1 cellular context compared by ENCODE assay signal in the genomic region with DNA sequence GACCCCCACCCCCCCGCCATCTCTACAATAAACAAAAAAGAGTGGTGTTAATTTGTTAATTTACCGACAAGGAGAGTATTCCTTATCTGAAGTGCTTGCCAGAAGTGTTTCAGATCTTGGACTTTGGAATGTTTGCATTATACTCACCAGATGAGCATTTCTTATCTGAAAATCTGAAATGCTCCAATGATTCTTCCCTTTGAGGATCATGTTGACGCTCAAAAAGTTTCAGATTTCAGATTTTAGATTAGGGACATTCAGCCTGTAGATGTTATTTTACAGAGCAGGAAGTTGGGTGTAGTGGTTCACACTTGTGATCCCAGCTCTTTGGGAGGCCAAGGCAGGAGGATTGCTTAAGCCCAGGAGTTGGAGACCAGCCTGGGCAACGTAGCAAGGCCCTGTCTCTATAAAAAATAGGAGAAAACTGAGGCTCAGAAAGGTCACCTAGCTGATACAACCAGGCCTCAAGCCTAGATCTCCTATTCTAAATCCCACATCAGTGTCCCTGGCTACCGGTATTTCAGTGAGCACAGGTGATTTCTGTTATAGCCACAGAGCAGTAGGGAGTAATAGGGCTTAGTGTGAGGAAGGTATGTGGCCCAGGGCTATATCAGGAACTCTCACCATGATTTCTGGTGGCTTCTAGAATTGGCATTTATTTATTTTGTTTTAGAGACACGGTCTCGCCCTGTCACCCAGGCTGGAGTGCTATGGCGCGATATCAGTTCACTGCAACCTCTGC.
TF ChIP-seq lines count a peak whose summit lies in the region.

No MANE protein-coding gene starts in this region.

TF ChIP-seq in SK-N-SH, 30 proteins besides CTCF, POLR2A, EP300 and RAD21 (continued from another document):
- TF ChIP-seq, protein P1, sequence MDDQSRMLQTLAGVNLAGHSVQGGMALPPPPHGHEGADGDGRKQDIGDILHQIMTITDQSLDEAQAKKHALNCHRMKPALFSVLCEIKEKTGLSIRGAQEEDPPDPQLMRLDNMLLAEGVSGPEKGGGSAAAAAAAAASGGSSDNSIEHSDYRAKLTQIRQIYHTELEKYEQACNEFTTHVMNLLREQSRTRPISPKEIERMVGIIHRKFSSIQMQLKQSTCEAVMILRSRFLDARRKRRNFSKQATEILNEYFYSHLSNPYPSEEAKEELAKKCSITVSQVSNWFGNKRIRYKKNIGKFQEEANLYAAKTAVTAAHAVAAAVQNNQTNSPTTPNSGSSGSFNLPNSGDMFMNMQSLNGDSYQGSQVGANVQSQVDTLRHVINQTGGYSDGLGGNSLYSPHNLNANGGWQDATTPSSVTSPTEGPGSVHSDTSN (IDR thresholded peaks at IDR 0.05) = peak; percentile 52
- no peak for TF ChIP-seq FOXJ3 (CRISPR knock-in tag; IDR thresholded peaks at IDR 0.05)
- TF ChIP-seq ELF1 (IDR thresholded peaks at IDR 0.05) = peak; percentile 58; the same call in 1 of the 2 replicates
- TF ChIP-seq EZH2phosphoT487 (IDR thresholded peaks at IDR 0.05; ENCODE audit: borderline replicate concordance, low read depth) = no peak
- no peak for TF ChIP-seq MXI1 (IDR thresholded peaks at IDR 0.05; ENCODE audit: low read depth, low read length)
- TF ChIP-seq FOSL2 (IDR thresholded peaks at IDR 0.05; ENCODE audit: borderline replicate concordance, low read depth) = no peak
- 0 out of 2 replicates have a peak, but pooled peaks have one; percentile 14 for TF ChIP-seq NFIC (IDR thresholded peaks at IDR 0.05; ENCODE audit: borderline replicate concordance)
- TF ChIP-seq GATA2 (CRISPR knock-in tag; IDR thresholded peaks at IDR 0.05) = no peak
- TF ChIP-seq NRF1 (IDR thresholded peaks at IDR 0.05; ENCODE audit: low read depth, low read length) = no peak
- TF ChIP-seq, protein P2, sequence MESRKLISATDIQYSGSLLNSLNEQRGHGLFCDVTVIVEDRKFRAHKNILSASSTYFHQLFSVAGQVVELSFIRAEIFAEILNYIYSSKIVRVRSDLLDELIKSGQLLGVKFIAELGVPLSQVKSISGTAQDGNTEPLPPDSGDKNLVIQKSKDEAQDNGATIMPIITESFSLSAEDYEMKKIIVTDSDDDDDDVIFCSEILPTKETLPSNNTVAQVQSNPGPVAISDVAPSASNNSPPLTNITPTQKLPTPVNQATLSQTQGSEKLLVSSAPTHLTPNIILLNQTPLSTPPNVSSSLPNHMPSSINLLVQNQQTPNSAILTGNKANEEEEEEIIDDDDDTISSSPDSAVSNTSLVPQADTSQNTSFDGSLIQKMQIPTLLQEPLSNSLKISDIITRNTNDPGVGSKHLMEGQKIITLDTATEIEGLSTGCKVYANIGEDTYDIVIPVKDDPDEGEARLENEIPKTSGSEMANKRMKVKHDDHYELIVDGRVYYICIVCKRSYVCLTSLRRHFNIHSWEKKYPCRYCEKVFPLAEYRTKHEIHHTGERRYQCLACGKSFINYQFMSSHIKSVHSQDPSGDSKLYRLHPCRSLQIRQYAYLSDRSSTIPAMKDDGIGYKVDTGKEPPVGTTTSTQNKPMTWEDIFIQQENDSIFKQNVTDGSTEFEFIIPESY (IDR thresholded peaks at IDR 0.05; ENCODE audit: borderline replicate concordance, low read depth) = no peak
- TF ChIP-seq YY1 (IDR thresholded peaks at IDR 0.05; ENCODE audit: low read depth) = no peak
- no peak for TF ChIP-seq SIN3A (IDR thresholded peaks at IDR 0.05; ENCODE audit: borderline replicate concordance, low read depth, low read length)
- TF ChIP-seq RFX5 (IDR thresholded peaks at IDR 0.05; ENCODE audit: low read length) = no peak
- TF ChIP-seq TAF1 (IDR thresholded peaks at IDR 0.05; ENCODE audit: borderline replicate concordance, low read depth, low read length) = no peak
- TF ChIP-seq RXRA (IDR thresholded peaks at IDR 0.05; ENCODE audit: borderline replicate concordance, low read depth) = no peak
- TF ChIP-seq, protein P3, sequence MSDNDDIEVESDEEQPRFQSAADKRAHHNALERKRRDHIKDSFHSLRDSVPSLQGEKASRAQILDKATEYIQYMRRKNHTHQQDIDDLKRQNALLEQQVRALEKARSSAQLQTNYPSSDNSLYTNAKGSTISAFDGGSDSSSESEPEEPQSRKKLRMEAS (IDR thresholded peaks at IDR 0.05; ENCODE audit: low read depth) = no peak
- no peak for TF ChIP-seq POLR2AphosphoS5 (IDR thresholded peaks at IDR 0.05; ENCODE audit: low read depth, low read length)
- TF ChIP-seq TEAD4 (IDR thresholded peaks at IDR 0.05; ENCODE audit: borderline replicate concordance, insufficient read depth) = no peak
- TF ChIP-seq, protein P4, sequence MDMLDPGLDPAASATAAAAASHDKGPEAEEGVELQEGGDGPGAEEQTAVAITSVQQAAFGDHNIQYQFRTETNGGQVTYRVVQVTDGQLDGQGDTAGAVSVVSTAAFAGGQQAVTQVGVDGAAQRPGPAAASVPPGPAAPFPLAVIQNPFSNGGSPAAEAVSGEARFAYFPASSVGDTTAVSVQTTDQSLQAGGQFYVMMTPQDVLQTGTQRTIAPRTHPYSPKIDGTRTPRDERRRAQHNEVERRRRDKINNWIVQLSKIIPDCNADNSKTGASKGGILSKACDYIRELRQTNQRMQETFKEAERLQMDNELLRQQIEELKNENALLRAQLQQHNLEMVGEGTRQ (IDR thresholded peaks at IDR 0.05; ENCODE audit: borderline replicate concordance, low read depth, low read length) = no peak
- TF ChIP-seq SMC3 (IDR thresholded peaks at IDR 0.05; ENCODE audit: low read depth, low read length) = no peak
